8 cellular contexts compared by ENCODE assay signal in the genomic region with DNA sequence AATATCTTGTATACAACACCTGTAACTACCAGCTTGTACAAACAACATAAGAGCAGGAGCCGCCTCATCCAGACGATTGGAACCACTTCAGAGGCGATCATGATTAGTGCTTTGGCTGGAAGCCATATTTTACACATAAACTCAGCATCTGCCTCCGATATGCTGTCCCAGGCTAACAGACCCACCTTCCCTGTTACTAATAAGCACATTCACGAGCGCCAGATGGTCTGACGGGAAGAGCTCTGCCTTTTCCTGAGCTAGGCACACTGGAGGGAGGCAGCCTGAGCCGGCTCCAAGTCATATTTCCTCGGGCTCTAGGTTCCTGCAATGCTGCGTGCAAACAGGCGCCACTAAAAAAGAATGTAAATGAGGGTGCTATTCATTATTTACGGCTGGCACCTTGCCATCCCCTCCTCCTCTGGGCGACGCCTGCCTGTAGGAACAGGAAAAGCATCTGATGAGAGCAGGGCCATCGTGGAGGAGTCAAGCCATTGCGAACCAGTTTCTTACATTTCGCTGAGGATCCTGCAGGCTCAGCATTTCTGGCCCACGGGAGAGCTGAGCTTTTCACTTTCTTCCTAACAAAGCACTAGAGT.
DNase-seq lines count a peak whose midpoint lies in the region; ATAC-seq, FAIRE-seq and TF ChIP-seq lines count a peak whose summit lies in the region.

No MANE protein-coding gene starts in this region.

- TF ChIP-seq CTCF in K562 (IDR thresholded peaks at IDR 0.05 in 2 of 3, conservative IDR thresholded peaks at IDR 0.05 in 1 of 3; ENCODE audit: insufficient read depth in 2 of 3, low read depth in 1 of 3, low read length in 3 of 3) (peak in 2 of 3 experiments; percentile 32 to 44; a peak in 2 of 6 replicates), D721Med (IDR thresholded peaks at IDR 0.05; ENCODE audit: insufficient read depth, missing control alignments) (no peak)

- H4K20me1 ChIP-seq in K562 (replicated peaks; ENCODE audit: control insufficient read depth, insufficient read depth, low read length) = no peaks in the 10 kb centered on the region

- no peak overlapping the region for H2AFZ ChIP-seq in K562 (ENCODE audit: low read depth, low read length)

- no peak overlapping the region for H3K4me3 ChIP-seq in K562

- BruUV-seq in K562 (replicated peaks; lab: Mats Ljungman, UMichigan) = no TSS peak

- DNase-seq in DMS 273 treated with DMSO at 0.1 percent for 48 hours (lab: John Stamatoyannopoulos, UW) (peak; percentile 98), NCI-H2029 treated with DMSO at 0.1 percent for 48 hours (lab: John Stamatoyannopoulos, UW) (peak; percentile 79), K562 (ENCODE audit: extremely low read depth in 1 of 4, low spot score in 3 of 4) (peak; percentile 9 to 40 (median 30)), left kidney (ENCODE audit: low read depth, low spot score) (peak; percentile 50), mesenteric fat pad (ENCODE audit: low spot score) (no peak), D721Med (ENCODE audit: insufficient read length, low spot score) (no peak)

- no peaks in the 10 kb centered on the region for H3K9me3 ChIP-seq in K562 (replicated peaks; ENCODE audit: control insufficient read depth, insufficient read depth, low read depth, low read length)

- intact Hi-C loops in K562 (cut with micrococcal nuclease) = no loop called here

- FAIRE-seq in K562 (lab: Jason Lieb, UNC) (peak; percentile 26), D721Med (lab: Jason Lieb, UNC) (no peak)

- H3K9me1 ChIP-seq in K562 (ENCODE audit: control insufficient read depth, insufficient read depth, low read length) = no peaks in the 10 kb centered on the region

- 2% methylated on average over 18 of the region's 18 CpGs for WGBS in K562 (ENCODE audit: insufficient coverage, low coverage, missing lambda C conversion rate)

- no peak overlapping the region for H3K9ac ChIP-seq in K562 (ENCODE audit: insufficient read depth in 1 of 2, low read depth in 2 of 2, low read length in 2 of 2)

- TF ChIP-seq EP300 in K562 (IDR thresholded peaks at IDR 0.05; ENCODE audit: low read length) = no peak

- H3K27me3 ChIP-seq in K562 (ENCODE audit: control insufficient read depth in 2 of 2, insufficient read depth in 2 of 2, low read length in 2 of 2) = no peaks in the 10 kb centered on the region

- POLR2A ChIA-PET in K562 (lab: Yijun Ruan, JAX) = no interaction called here

- H3K36me3 ChIP-seq in K562 (ENCODE audit: control insufficient read depth, insufficient read depth, low read length) = no peaks in the 10 kb centered on the region

- peak overlapping the region; percentile 22; the same call in 1 of the 2 replicates for H3K4me2 ChIP-seq in K562 (ENCODE audit: insufficient read depth, low read length)

- no peak overlapping the region for H3K27ac ChIP-seq in K562 (ENCODE audit: extremely low read depth, low read depth, low read length)

- in situ Hi-C loops in K562 (cut with MboI) = no loop called here

- H3K79me2 ChIP-seq in K562 (ENCODE audit: control insufficient read depth, insufficient read depth, low read length) = no peaks in the 10 kb centered on the region

- CTCF ChIA-PET in K562 (lab: Yijun Ruan, JAX; ENCODE audit: low intra/inter-chr PET ratio) = no interaction called here

- no peaks in the 10 kb centered on the region for H3K4me1 ChIP-seq in K562 (replicated peaks in 1 of 2; ENCODE audit: control insufficient read depth in 2 of 2, insufficient read depth in 2 of 2, low read length in 2 of 2)

- TF ChIP-seq RAD21 in K562 (CRISPR knock-in tag; conservative IDR thresholded peaks at IDR 0.05 in 1 of 2, IDR thresholded peaks at IDR 0.05 in 1 of 2) = peak in 1 of 2 experiments; percentile 29; a peak in 2 of 4 replicates

- ATAC-seq in K562 (peak; percentile 79), GM21737 (IDR thresholded peaks at IDR 0.05; ENCODE audit: unreplicated experiment) (no peak)
- ATAC-seq in activated CD4-positive, CD25-positive, alpha-beta regulatory T cell treated with anti-CD3 and anti-CD28 coated beads, Interleukin-2, amount 50 U/mL, for 24 hours = no peak

- TF ChIP-seq POLR2A in K562 (conservative IDR thresholded peaks at IDR 0.05) = no peak

TF ChIP-seq in K562, 482 proteins besides CTCF, POLR2A, EP300 and RAD21:
- TF ChIP-seq PCBP1 (IDR thresholded peaks at IDR 0.05; ENCODE audit: low read depth, low read length, poor library complexity, severe bottlenecking) = no peak
- peak; percentile 67 for TF ChIP-seq C11orf30 (IDR thresholded peaks at IDR 0.05; ENCODE audit: low read depth)
- 0 out of 2 replicates have a peak, but pooled peaks have one; percentile 10 for TF ChIP-seq MAFK (IDR thresholded peaks at IDR 0.05; ENCODE audit: low read length)
- TF ChIP-seq MAFG (tag; conservative IDR thresholded peaks at IDR 0.05) = peak; percentile 57
- peak; percentile 23; the same call in 1 of the 2 replicates for TF ChIP-seq NFIX (CRISPR knock-in tag; IDR thresholded peaks at IDR 0.05; ENCODE audit: low read depth)
- peak; percentile 27; the same call in 1 of the 2 replicates for TF ChIP-seq MAFF (IDR thresholded peaks at IDR 0.05; ENCODE audit: low read length)
- no peak for TF ChIP-seq ARID2 (IDR thresholded peaks at IDR 0.05)
- no peak for TF ChIP-seq ZNF778 (CRISPR knock-in tag; IDR thresholded peaks at IDR 0.05)
- peak; percentile 94 for TF ChIP-seq NFIC (IDR thresholded peaks at IDR 0.05)
- TF ChIP-seq ZNF316 (IDR thresholded peaks at IDR 0.05) = peak; percentile 76
- TF ChIP-seq ARNT (IDR thresholded peaks at IDR 0.05) = no peak
- no peak for TF ChIP-seq FOXA3 (CRISPR knock-in tag; conservative IDR thresholded peaks at IDR 0.05 in 1 of 2, IDR thresholded peaks at IDR 0.05 in 1 of 2)
- TF ChIP-seq, protein P1, sequence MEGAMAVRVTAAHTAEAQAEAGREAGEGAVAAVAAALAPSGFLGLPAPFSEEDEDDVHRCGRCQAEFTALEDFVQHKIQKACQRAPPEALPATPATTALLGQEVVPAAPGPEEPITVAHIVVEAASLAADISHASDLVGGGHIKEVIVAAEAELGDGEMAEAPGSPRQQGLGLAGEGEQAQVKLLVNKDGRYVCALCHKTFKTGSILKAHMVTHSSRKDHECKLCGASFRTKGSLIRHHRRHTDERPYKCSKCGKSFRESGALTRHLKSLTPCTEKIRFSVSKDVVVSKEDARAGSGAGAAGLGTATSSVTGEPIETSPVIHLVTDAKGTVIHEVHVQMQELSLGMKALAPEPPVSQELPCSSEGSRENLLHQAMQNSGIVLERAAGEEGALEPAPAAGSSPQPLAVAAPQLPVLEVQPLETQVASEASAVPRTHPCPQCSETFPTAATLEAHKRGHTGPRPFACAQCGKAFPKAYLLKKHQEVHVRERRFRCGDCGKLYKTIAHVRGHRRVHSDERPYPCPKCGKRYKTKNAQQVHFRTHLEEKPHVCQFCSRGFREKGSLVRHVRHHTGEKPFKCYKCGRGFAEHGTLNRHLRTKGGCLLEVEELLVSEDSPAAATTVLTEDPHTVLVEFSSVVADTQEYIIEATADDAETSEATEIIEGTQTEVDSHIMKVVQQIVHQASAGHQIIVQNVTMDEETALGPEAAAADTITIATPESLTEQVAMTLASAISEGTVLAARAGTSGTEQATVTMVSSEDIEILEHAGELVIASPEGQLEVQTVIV (CRISPR knock-in tag; IDR thresholded peaks at IDR 0.05; ENCODE audit: borderline replicate concordance) = no peak

Comparison
In these comparisons a context has a peak if more than half of its experiments do, and no peak if none do; other contexts are left out.
1. DNase-seq: peak in DMS 273 treated with DMSO at 0.1 percent for 48 hours (single experiment), NCI-H2029 treated with DMSO at 0.1 percent for 48 hours (single experiment), K562 (4 of 4) and left kidney (single experiment); none in mesenteric fat pad (single experiment) and D721Med (single experiment).